ENCODE assay signal across 8 cellular contexts in genomic region chr3:129892486-129892856, GRCh38. TPM values are rescaled to one million over a fixed set of nuclear protein-coding genes. Genes with fewer than 3 reads are reported as not detected.
DNase-seq lines count a peak whose midpoint lies in the region; ATAC-seq and TF ChIP-seq lines count a peak whose summit lies in the region.

No MANE protein-coding gene starts in this region.

- H3K27ac Mint-ChIP-seq in glutamatergic neuron (ENCODE audit: unreplicated experiment), result peak overlapping the region; percentile 96

- TF ChIP-seq POLR2A in spleen (IDR thresholded peaks at IDR 0.05), result no peak

- peaks cover 6% of the 10 kb centered on the region for H3K27me3 Mint-ChIP-seq in glutamatergic neuron (ENCODE audit: unreplicated experiment)

- peak overlapping the region; percentile 92 for H3K4me3 Mint-ChIP-seq in glutamatergic neuron (ENCODE audit: unreplicated experiment)

- peak overlapping the region; percentile 63 to 83 (median 72) for H3K4me3 ChIP-seq in spleen

- H3K36me3 ChIP-seq in spleen, result no peaks in the 10 kb centered on the region

- H3K9me3 ChIP-seq in spleen, result no peaks in the 10 kb centered on the region

- H3K4me1 ChIP-seq in spleen, result peaks cover 32 to 66% (median 57%) of the 10 kb centered on the region in 6 donors

- 15 to 24% (median 20%) methylated on average over 13 of the region's 13 CpGs for WGBS in spleen, 5 donors

- no peaks in the 10 kb centered on the region for H3K27me3 ChIP-seq in spleen (replicated peaks in 1 of 7)

- DNase-seq in activated effector memory CD4-positive, alpha-beta T cell treated with anti-CD3 and anti-CD28 coated beads, Interleukin-2, amount 50 U/mL, for 16 hours, result peak; percentile 70
- DNase-seq in activated effector memory CD4-positive, alpha-beta T cell treated with Interleukin-2 at 50 U/mL for 16 hours, result no peak
- peak; percentile 60 for DNase-seq in activated CD8-positive, alpha-beta memory T cell treated with anti-CD3 and anti-CD28 coated beads, Interleukin-2, amount 50 U/mL, for 48 hours
- DNase-seq in glutamatergic neuron (peak; percentile 24), spleen (peak; percentile 82), iPS-NIHi7 (ENCODE audit: extremely low spot score) (no peak), Ammon's horn (ENCODE audit: low spot score) (no peak)

- no peak for TF ChIP-seq CTCF in glutamatergic neuron (IDR thresholded peaks at IDR 0.05; ENCODE audit: partially characterized antibody, unreplicated experiment)
- no peak for TF ChIP-seq CTCF in spleen (IDR thresholded peaks at IDR 0.05 in 8 of 11, conservative IDR thresholded peaks at IDR 0.05 in 3 of 11)

- no peaks in the 10 kb centered on the region for H3K36me3 Mint-ChIP-seq in glutamatergic neuron (ENCODE audit: unreplicated experiment)

- peaks cover 13% of the 10 kb centered on the region for H3K4me1 Mint-ChIP-seq in glutamatergic neuron (ENCODE audit: low read depth, unreplicated experiment)

- no peak for ATAC-seq in HG03432 (IDR thresholded peaks at IDR 0.05; ENCODE audit: unreplicated experiment)

- intact Hi-C loops in spleen (cut with DNase I; ENCODE audit: low total_unique reads), result no loop called here

- H3K9me3 Mint-ChIP-seq in glutamatergic neuron (ENCODE audit: unreplicated experiment), result peaks cover 8% of the 10 kb centered on the region

- peak overlapping the region; percentile 92 to 97 (median 95) for H3K27ac ChIP-seq in spleen

RNA-seq across cellular contexts. Expression of gene TMCC1, which starts 1.0 kb away (rescaled TPM):
- total RNA-seq in glutamatergic neuron (ENCODE audit: unreplicated experiment), result 42.2 TPM
- total RNA-seq in spleen, result 10 to 100 TPM; 23.9 to 45.5 (median 38.3) TPM
- 1 to 10 TPM; 4.5 to 9.3 (median 5.7) TPM for polyA plus RNA-seq in spleen

Comparison
In these comparisons a context has a peak if more than half of its experiments do, and no peak if none do; other contexts are left out.
1. DNase-seq: peak in activated effector memory CD4-positive, alpha-beta T cell treated with anti-CD3 and anti-CD28 coated beads, Interleukin-2, amount 50 U/mL, for 16 hours (single experiment), activated CD8-positive, alpha-beta memory T cell treated with anti-CD3 and anti-CD28 coated beads, Interleukin-2, amount 50 U/mL, for 48 hours (single experiment), glutamatergic neuron (single experiment) and spleen (single experiment); none in activated effector memory CD4-positive, alpha-beta T cell treated with Interleukin-2 at 50 U/mL for 16 hours (single experiment), iPS-NIHi7 (single experiment) and Ammon's horn (single experiment).